ENCODE assay signal across 10 cellular contexts in the genomic region with DNA sequence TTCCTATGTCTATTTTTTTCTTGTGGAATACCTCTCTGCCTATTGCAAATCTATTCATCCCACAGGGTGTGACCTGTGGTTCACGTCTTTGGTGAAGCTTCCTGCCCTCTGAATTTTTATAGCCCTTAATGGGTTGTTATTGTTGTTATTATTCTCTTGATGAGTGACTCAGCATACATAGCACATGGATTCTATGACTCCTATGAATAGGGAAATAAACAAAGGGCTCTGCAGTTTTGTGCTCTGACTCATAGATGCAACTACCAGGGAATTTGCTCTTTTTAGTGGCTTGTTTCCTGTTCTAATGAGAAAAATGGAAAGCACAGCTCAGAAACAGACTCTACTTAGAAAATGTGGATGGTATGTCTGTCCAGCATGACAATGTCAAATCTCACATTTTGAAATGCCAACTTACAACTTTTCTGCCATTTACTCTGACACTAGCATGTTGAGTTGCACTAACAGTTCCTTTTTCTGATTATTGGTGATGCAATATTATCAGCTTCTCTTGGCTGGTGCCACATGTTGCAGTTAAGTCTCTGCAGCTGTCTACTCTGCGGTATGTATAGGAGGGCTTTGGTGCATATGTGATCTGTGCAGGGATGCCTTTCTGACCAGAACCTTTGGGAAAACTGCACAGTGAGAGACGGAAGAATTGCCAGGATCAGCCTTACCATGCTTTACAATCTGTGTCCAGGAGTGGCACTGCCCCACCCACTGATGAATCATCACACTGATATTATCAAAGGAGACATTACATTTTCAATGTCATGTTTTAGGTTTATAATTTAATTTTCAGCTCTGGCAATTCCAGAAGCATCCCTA.
DNase-seq lines count a peak whose midpoint lies in the region; ATAC-seq and TF ChIP-seq lines count a peak whose summit lies in the region.
"Had no signal": no experiment of that assay in that cellular context is flagged by ENCODE, and none has a peak within 500 bp of the region (broad histone marks: within the 10 kb centered on the region; RNA-seq: fewer than 3 reads in every experiment).

No MANE protein-coding gene starts in this region.

- in situ Hi-C loops in mammary epithelial cell (cut with MboI; ENCODE audit: low sequenced_read_pairs in 2 of 2): no loop called here

- H3K79me2 ChIP-seq in mammary epithelial cell (ENCODE audit: insufficient read depth, low read length): no peaks in the 10 kb centered on the region

- DNase-seq in A673 (ENCODE audit: low spot score) (peak; percentile 90), mammary epithelial cell (peak; percentile 87), kidney glomerular epithelial cell (lab: John Stamatoyannopoulos, UW) (peak; percentile 92), GM19240 (ENCODE audit: insufficient read length, low spot score) (no peak), NCI-H1436 (lab: John Stamatoyannopoulos, UW) (no peak), NCI-H748 (lab: John Stamatoyannopoulos, UW; ENCODE audit: unreplicated experiment) (no peak)
- DNase-seq: CD8-positive, alpha-beta memory T cell had no signal

- H4K20me1 ChIP-seq in mammary epithelial cell (ENCODE audit: insufficient read depth, low read length): no peaks in the 10 kb centered on the region

- 60% methylated on average over 3 of the region's 3 CpGs for WGBS in HUES64
- 36% methylated on average over 3 of the region's 3 CpGs for WGBS in mammary epithelial cell (ENCODE audit: low coverage, missing lambda C conversion rate)

- dilution Hi-C loops in mammary epithelial cell (cut with HindIII; ENCODE audit: low sequenced_read_pairs): no loop called here

- no peaks in the 10 kb centered on the region for H3K36me3 ChIP-seq in A673 (ENCODE audit: insufficient read depth, low read length, poor library complexity, severe bottlenecking)
- peaks cover 7% of the 10 kb centered on the region; the same call in 1 of the 2 replicates for H3K36me3 ChIP-seq in HUES64 (ENCODE audit: insufficient read depth, low read length)
- H3K36me3 ChIP-seq in mammary epithelial cell (ENCODE audit: insufficient read depth, low read length): no peaks in the 10 kb centered on the region
- H3K36me3 ChIP-seq: right atrium auricular region had no signal

- CTCF ChIA-PET in A673 (lab: Charles Lee) (interaction anchor here (0.6 kb wide), 1 partner anchor 1484 kb away, joined by 6 read pairs; no protein-coding TSS in a partner anchor), mammary epithelial cell (lab: Charles Lee; ENCODE audit: low non-redundant PET) (no interaction called here)

- no peak overlapping the region for H3K4me3 ChIP-seq in A673 (ENCODE audit: low read depth, low read length, poor library complexity, severe bottlenecking)
- peak overlapping the region; percentile 18; the same call in 1 of the 2 replicates for H3K4me3 ChIP-seq in HUES64 (ENCODE audit: low read length)
- peak overlapping the region in 1 of 3 experiments; percentile 10 for H3K4me3 ChIP-seq in mammary epithelial cell (replicated peaks in 1 of 3; ENCODE audit: insufficient read depth in 1 of 3, low read depth in 2 of 3, low read length in 3 of 3)
- H3K4me3 ChIP-seq: right atrium auricular region had no signal

- H3K4me2 ChIP-seq in mammary epithelial cell (ENCODE audit: insufficient read depth, low read depth, low read length): peak overlapping the region; percentile 88

- H3K27me3 ChIP-seq in A673 (replicated peaks; ENCODE audit: insufficient read depth, low read depth, low read length, poor library complexity) (no peaks in the 10 kb centered on the region), HUES64 (ENCODE audit: insufficient read depth, low read length) (no peaks in the 10 kb centered on the region), mammary epithelial cell (ENCODE audit: insufficient read depth, low read length) (no peaks in the 10 kb centered on the region)
- H3K27me3 ChIP-seq: right atrium auricular region had no signal

- POLR2A ChIA-PET in A673 (lab: Charles Lee; ENCODE audit: low non-redundant PET): no interaction called here

- TF ChIP-seq CTCF in A673 (conservative IDR thresholded peaks at IDR 0.05; ENCODE audit: low read depth, low read length) (no peak), mammary epithelial cell (conservative IDR thresholded peaks at IDR 0.05 in 1 of 2, IDR thresholded peaks at IDR 0.05 in 1 of 2; ENCODE audit: extremely low read depth in 1 of 2, insufficient read depth in 1 of 2, low read depth in 1 of 2, low read length in 2 of 2) (no peak)

- peak overlapping the region; percentile 63 for H2AFZ ChIP-seq in mammary epithelial cell (ENCODE audit: low read depth, low read length)

- no peak for ATAC-seq in GM19328 (IDR thresholded peaks at IDR 0.05; ENCODE audit: unreplicated experiment)

- intact Hi-C loops in A673 (cut with micrococcal nuclease; ENCODE audit: unreplicated experiment): no loop called here
- intact Hi-C loops in mammary epithelial cell (cut with micrococcal nuclease): no loop called here

- H3K9ac ChIP-seq in HUES64 (ENCODE audit: low read depth, low read length) (peak overlapping the region; percentile 64), mammary epithelial cell (ENCODE audit: insufficient read depth, low read length) (no peak overlapping the region)

- H3K27ac ChIP-seq in A673 (ENCODE audit: low read depth, low read length, poor library complexity, severe bottlenecking) (peak overlapping the region; percentile 64), HUES64 (ENCODE audit: low read depth, low read length) (peak overlapping the region; percentile 88), mammary epithelial cell (ENCODE audit: insufficient read depth, low read depth, low read length) (peak overlapping the region; percentile 77)
- H3K27ac ChIP-seq: right atrium auricular region had no signal

- H3K4me1 ChIP-seq in A673 (ENCODE audit: insufficient read depth, low read length, poor library complexity, severe bottlenecking) (peaks cover 28% of the 10 kb centered on the region), HUES64 (ENCODE audit: insufficient read depth, low read length) (peaks cover 40% of the 10 kb centered on the region), mammary epithelial cell (ENCODE audit: insufficient read depth, low read length) (peaks cover 33% of the 10 kb centered on the region)
- H3K4me1 ChIP-seq: right atrium auricular region had no signal

- H3K9me3 ChIP-seq in A673 (ENCODE audit: low read depth, low read length, poor library complexity, severe bottlenecking) (no peaks in the 10 kb centered on the region), HUES64 (ENCODE audit: insufficient read depth, low read depth, low read length) (peaks cover 4% of the 10 kb centered on the region; the same call in 1 of the 2 replicates), mammary epithelial cell (replicated peaks; ENCODE audit: insufficient read depth, low read length) (no peaks in the 10 kb centered on the region)
- H3K9me3 ChIP-seq: right atrium auricular region had no signal

- BruUV-seq in A673 (replicated peaks; lab: Mats Ljungman, UMichigan): no TSS peak
- no TSS peak for BruUV-seq in mammary epithelial cell (replicated peaks; lab: Mats Ljungman, UMichigan)

Comparison
In these comparisons a context has a peak if more than half of its experiments do, and no peak if none do; other contexts are left out.
1. DNase-seq: peak in A673 (single experiment), mammary epithelial cell (single experiment) and kidney glomerular epithelial cell (single experiment); none in GM19240 (single experiment), NCI-H1436 (single experiment) and NCI-H748 (single experiment).
2. Peak in every context shown above with its lines, with median percentiles within 50 percentile points of each other: H3K27ac ChIP-seq.